ENCODE assay signal across 9 cellular contexts in the genomic region with DNA sequence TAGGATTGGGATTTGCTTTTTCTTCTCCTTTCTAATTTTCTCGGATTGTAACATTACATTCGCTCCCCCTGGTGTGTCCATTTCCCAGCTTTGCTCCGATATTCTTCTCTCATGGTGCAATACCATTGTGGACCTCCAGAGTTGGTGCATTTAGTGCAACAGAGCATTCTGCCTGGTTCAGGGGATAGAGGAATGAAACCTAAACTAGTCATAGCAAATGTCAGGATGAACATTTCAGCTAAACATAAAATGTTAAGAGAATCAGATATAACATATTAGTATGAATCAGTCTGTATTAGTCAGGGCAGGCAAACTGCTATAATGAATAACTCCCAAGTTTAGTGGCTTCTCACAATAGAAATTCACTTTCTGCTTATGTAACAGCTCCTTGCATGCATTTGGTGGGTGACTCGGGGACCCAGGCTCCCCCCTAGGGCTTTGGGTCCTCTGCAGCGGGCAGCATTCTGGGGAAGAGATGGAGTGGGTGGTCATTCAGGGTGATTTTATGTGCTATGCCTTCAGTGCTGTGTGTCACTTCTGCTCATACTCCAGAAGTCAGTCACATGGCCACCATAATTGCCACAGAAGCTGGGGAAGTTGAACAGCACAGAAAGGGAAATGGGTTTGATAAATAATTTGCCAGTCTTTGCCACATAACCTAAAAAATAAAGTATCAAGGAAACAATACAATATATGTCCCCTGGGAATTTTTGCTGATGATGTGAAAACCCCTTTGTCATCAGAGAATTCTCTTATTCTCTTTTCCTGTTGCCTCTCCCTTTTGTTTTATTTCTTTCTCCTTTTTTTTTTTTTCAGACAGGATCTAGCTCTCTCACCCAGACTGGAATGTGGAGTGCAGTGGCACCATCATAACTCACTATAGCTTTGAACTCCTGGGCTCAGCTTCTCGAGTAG.
DNase-seq lines count a peak whose midpoint lies in the region; ATAC-seq and TF ChIP-seq lines count a peak whose summit lies in the region.
"Had no signal": no experiment of that assay in that cellular context is flagged by ENCODE, and none has a peak within 500 bp of the region (broad histone marks: within the 10 kb centered on the region; RNA-seq: fewer than 3 reads in every experiment).

No MANE protein-coding gene starts in this region.

- H3K4me3 ChIP-seq in OCI-LY1 (ENCODE audit: low read depth, low read length, poor library complexity, severe bottlenecking) = no peak overlapping the region
- H3K4me3 ChIP-seq in fibroblast of lung (replicated peaks in 1 of 4; ENCODE audit: control extremely low read depth in 1 of 4, insufficient read depth in 1 of 4, low read depth in 3 of 4, low read length in 4 of 4) = no peak overlapping the region
- no peak overlapping the region for H3K4me3 ChIP-seq in testis

- no peaks in the 10 kb centered on the region for H3K9me3 Mint-ChIP-seq in activated T-cell treated with anti-CD3 and anti-CD28 coated beads, Interleukin-2, amount 50 U/mL, for 4 hours

- H4K20me1 ChIP-seq in OCI-LY1 (ENCODE audit: insufficient read depth, low read length) = no peaks in the 10 kb centered on the region
- H4K20me1 ChIP-seq in fibroblast of lung (ENCODE audit: control insufficient read depth, extremely low read depth, insufficient read depth, low read length) = no peaks in the 10 kb centered on the region

- no peaks in the 10 kb centered on the region for H3K4me1 ChIP-seq in OCI-LY1 (ENCODE audit: insufficient read depth, low read length, severe bottlenecking)
- peaks cover 15% of the 10 kb centered on the region for H3K4me1 ChIP-seq in fibroblast of lung (ENCODE audit: control insufficient read depth, extremely low read depth, insufficient read depth, low read length)
- peaks cover 30% of the 10 kb centered on the region for H3K4me1 ChIP-seq in testis

- peaks cover 8% of the 10 kb centered on the region for H3K27me3 Mint-ChIP-seq in activated T-cell treated with anti-CD3 and anti-CD28 coated beads, Interleukin-2, amount 50 U/mL, for 4 hours (ENCODE audit: low read depth)

- H3F3A ChIP-seq in OCI-LY1 (ENCODE audit: insufficient read depth, low read length) = no peaks in the 10 kb centered on the region

- no peak overlapping the region for H2AFZ ChIP-seq in OCI-LY1 (ENCODE audit: low read length)
- no peak overlapping the region for H2AFZ ChIP-seq in fibroblast of lung (ENCODE audit: low read length)

- H3K4me3 Mint-ChIP-seq in activated T-cell treated with anti-CD3 and anti-CD28 coated beads, Interleukin-2, amount 50 U/mL, for 4 hours = no peak overlapping the region

- no peaks in the 10 kb centered on the region for H3K27me3 ChIP-seq in OCI-LY1 (ENCODE audit: insufficient read depth, low read length)
- no peaks in the 10 kb centered on the region for H3K27me3 ChIP-seq in fibroblast of lung (ENCODE audit: control insufficient read depth, insufficient read depth, low read length)
- no peaks in the 10 kb centered on the region for H3K27me3 ChIP-seq in testis

- intact Hi-C loops in testis (cut with DNase I; ENCODE audit: low total_unique reads) = no loop called here

- TF ChIP-seq CTCF in OCI-LY1 (IDR thresholded peaks at IDR 0.05; ENCODE audit: low read length) (peak; percentile 16; the same call in 1 of the 2 replicates), fibroblast of lung (conservative IDR thresholded peaks at IDR 0.05 in 1 of 2, IDR thresholded peaks at IDR 0.05 in 1 of 2; ENCODE audit: low read depth in 1 of 2, low read length in 2 of 2) (peak; percentile 12 to 41), testis (IDR thresholded peaks at IDR 0.05) (peak; percentile 22 to 45 (median 24))

- DNase-seq in activated T-cell treated with anti-CD3 and anti-CD28 coated beads, Interleukin-2, amount 50 U/mL, for 4 hours = no peak
- DNase-seq in activated T-cell treated with anti-CD3 and anti-CD28 coated beads, Interleukin-2, amount 50 U/mL, for 1 hour = no peak
- no peak for DNase-seq in fibroblast of lung (ENCODE audit: low read depth in 2 of 2)
- DNase-seq in testis = no peak
- DNase-seq in activated CD4-positive, alpha-beta T cell treated with anti-CD3 and anti-CD28 coated beads, Interleukin-2, amount 50 U/mL, for 1 hour = no peak
- DNase-seq in dermis blood vessel endothelial cell = no peak
- DNase-seq in stimulated activated CD4-positive, alpha-beta T cell treated with anti-CD3 and anti-CD28 coated beads, Interleukin-4, amount 100 ng/mL, for 24 hours = no peak
- DNase-seq: Caco-2 had no signal

- H3K4me1 Mint-ChIP-seq in activated T-cell treated with anti-CD3 and anti-CD28 coated beads, Interleukin-2, amount 50 U/mL, for 4 hours (ENCODE audit: low read depth) = peaks cover 2% of the 10 kb centered on the region

- H3K9me2 ChIP-seq in OCI-LY1 (ENCODE audit: low read depth, low read length) = no peaks in the 10 kb centered on the region

- TF ChIP-seq POLR2A in testis (IDR thresholded peaks at IDR 0.05) = no peak

- no peaks in the 10 kb centered on the region for H3K36me3 Mint-ChIP-seq in activated T-cell treated with anti-CD3 and anti-CD28 coated beads, Interleukin-2, amount 50 U/mL, for 4 hours (ENCODE audit: insufficient read depth)

- H3K36me3 ChIP-seq in OCI-LY1 (ENCODE audit: insufficient read depth, low read length) (no peaks in the 10 kb centered on the region), fibroblast of lung (ENCODE audit: control insufficient read depth, insufficient read depth, low read length) (no peaks in the 10 kb centered on the region), testis (ENCODE audit: low read depth, missing control alignments) (no peaks in the 10 kb centered on the region)

- ATAC-seq in activated T-cell treated with anti-CD3 and anti-CD28 coated beads, Interleukin-2, amount 50 U/mL, for 4 hours = peak; percentile 42 to 47

- H3K4me2 ChIP-seq in OCI-LY1 (ENCODE audit: low read length) = no peak overlapping the region
- no peak overlapping the region for H3K4me2 ChIP-seq in fibroblast of lung (ENCODE audit: extremely low read depth, insufficient read depth, low read length)

- H3K79me2 ChIP-seq in OCI-LY1 (ENCODE audit: insufficient read depth, low read length) (no peaks in the 10 kb centered on the region), fibroblast of lung (ENCODE audit: control insufficient read depth, insufficient read depth, low read length) (no peaks in the 10 kb centered on the region)

- H3K27ac ChIP-seq in OCI-LY1 (ENCODE audit: low read depth, low read length, poor library complexity, severe bottlenecking) = no peak overlapping the region
- H3K27ac ChIP-seq in fibroblast of lung (ENCODE audit: insufficient read depth, low read length) = no peak overlapping the region
- H3K27ac ChIP-seq in testis = no peak overlapping the region

- no peaks in the 10 kb centered on the region for H3K9me3 ChIP-seq in OCI-LY1 (ENCODE audit: low read length)
- H3K9me3 ChIP-seq in fibroblast of lung (ENCODE audit: control insufficient read depth, insufficient read depth, low read depth, low read length) = no peaks in the 10 kb centered on the region
- H3K9me3 ChIP-seq in testis = no peaks in the 10 kb centered on the region
- H3K9me3 ChIP-seq: Caco-2 had no signal

- 79 to 83% methylated on average over 6 of the region's 6 CpGs for whole genome bisulfite sequencing in testis, 2 donors

- H3K9ac ChIP-seq in OCI-LY1 (ENCODE audit: low read length) (no peak overlapping the region), fibroblast of lung (ENCODE audit: insufficient read depth, low read length) (no peak overlapping the region)
